Comparison of ENCODE assay signal across 8 cellular contexts in the genomic region with DNA sequence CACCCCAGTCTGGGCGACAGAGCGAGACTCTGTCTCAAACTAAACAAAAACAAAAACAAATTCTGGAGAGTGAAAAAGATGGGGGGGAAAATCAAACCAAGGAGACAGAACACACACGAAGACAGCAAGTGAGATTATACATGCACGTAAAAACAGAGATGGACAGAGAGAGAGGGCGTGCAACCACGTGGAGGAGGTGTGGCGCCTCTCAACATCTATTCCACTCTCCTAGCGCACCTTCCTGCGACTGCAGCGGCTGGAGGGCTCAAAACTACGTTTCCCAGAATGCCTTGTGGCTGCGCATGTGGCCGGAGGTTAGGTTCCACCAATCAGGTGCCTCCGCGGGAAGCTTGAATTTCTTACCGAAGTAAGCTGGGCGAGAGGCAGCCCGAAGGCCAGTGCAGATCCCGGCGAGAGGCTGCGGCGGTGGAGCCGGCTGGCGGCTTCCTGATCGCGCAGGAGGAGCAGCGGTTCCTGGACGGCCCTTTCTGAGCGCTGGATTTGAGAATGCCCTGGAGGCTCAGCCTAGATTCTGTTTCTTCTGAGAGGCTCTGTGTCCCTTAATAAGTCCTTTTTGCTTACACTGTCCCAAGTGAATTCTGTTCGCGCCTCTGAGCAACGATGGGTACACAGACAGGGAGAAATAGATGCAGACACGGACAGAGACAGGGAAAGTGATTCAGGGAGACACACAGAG. TPM values are rescaled to one million over a fixed set of nuclear protein-coding genes. Genes with fewer than 3 reads are reported as not detected.
DNase-seq lines count a peak whose midpoint lies in the region; ATAC-seq and TF ChIP-seq lines count a peak whose summit lies in the region.

No MANE protein-coding gene starts in this region.

- H2AFZ ChIP-seq in hepatocyte = no peak overlapping the region

- TF ChIP-seq EP300 in sigmoid colon (IDR thresholded peaks at IDR 0.05) = no peak

- peak overlapping the region; percentile 9; the same call in 1 of the 2 replicates for H3K4me3 ChIP-seq in HAP-1
- H3K4me3 ChIP-seq in hepatocyte = no peak overlapping the region
- H3K4me3 ChIP-seq in sigmoid colon = no peak overlapping the region

- no peaks in the 10 kb centered on the region for H4K20me1 ChIP-seq in hepatocyte (ENCODE audit: insufficient read depth, poor library complexity, severe bottlenecking)

- no peaks in the 10 kb centered on the region for H3K36me3 ChIP-seq in HAP-1 (replicated peaks)
- no peaks in the 10 kb centered on the region for H3K36me3 ChIP-seq in hepatocyte (replicated peaks; ENCODE audit: insufficient read depth, low read depth)
- H3K36me3 ChIP-seq in sigmoid colon = no peaks in the 10 kb centered on the region

- intact Hi-C loops in sigmoid colon (cut with DNase I) = no loop called here

- H3K27ac ChIP-seq in hepatocyte = no peak overlapping the region
- no peak overlapping the region for H3K27ac ChIP-seq in sigmoid colon

- peak; percentile 99 for DNase-seq in DMS 273 (lab: John Stamatoyannopoulos, UW; ENCODE audit: unreplicated experiment)
- peak; percentile 95 to 96 for DNase-seq in HAP-1 (ENCODE audit: low spot score in 2 of 2)
- peak; percentile 89 to 95 for DNase-seq in NCI-H187 (lab: John Stamatoyannopoulos, UW)
- DNase-seq in T-helper 1 cell = peak; percentile 74 to 94 (median 85)
- DNase-seq in amygdala (lab: John Stamatoyannopoulos, UW) = peak in 55 of 56 donors; percentile 22 to 92 (median 70)
- DNase-seq in hepatocyte (ENCODE audit: low spot score) = peak; percentile 95
- peak; percentile 95 for DNase-seq in sigmoid colon

- H3K79me2 ChIP-seq in hepatocyte = no peaks in the 10 kb centered on the region

- TF ChIP-seq POLR2A in sigmoid colon (IDR thresholded peaks at IDR 0.05) = no peak

- ATAC-seq in GM21528 (IDR thresholded peaks at IDR 0.05; ENCODE audit: low FRiP score, unreplicated experiment) = no peak

- H3K9me2 ChIP-seq in hepatocyte (replicated peaks; ENCODE audit: insufficient read depth) = no peaks in the 10 kb centered on the region

- H3K9me3 ChIP-seq in HAP-1 (no peaks in the 10 kb centered on the region; the same call in 1 of the 2 replicates), hepatocyte (ENCODE audit: low read depth) (no peaks in the 10 kb centered on the region), sigmoid colon (no peaks in the 10 kb centered on the region)

- TF ChIP-seq CTCF in hepatocyte (IDR thresholded peaks at IDR 0.05; ENCODE audit: poor library complexity) (peak; percentile 7), sigmoid colon (IDR thresholded peaks at IDR 0.05) (no peak)

- H3K4me1 ChIP-seq in HAP-1 (peaks cover 5% of the 10 kb centered on the region), hepatocyte (ENCODE audit: insufficient read depth) (no peaks in the 10 kb centered on the region), sigmoid colon (peaks cover 0 to 7% (median 6%) of the 10 kb centered on the region in 4 donors)

- peak overlapping the region; percentile 62 for H3K4me2 ChIP-seq in hepatocyte

- WGBS in hepatocyte (ENCODE audit: low lambda C conversion rate, missing lambda C conversion rate) = 12% methylated on average over 33 of the region's 33 CpGs
- 10 to 13% methylated on average over 33 of the region's 33 CpGs for WGBS in sigmoid colon, 2 donors

- H3K27me3 ChIP-seq in HAP-1 (ENCODE audit: low read depth) (peaks cover 3% of the 10 kb centered on the region; the same call in 1 of the 2 replicates), hepatocyte (no peaks in the 10 kb centered on the region), sigmoid colon (peaks cover 0 to 9% (median 0%) of the 10 kb centered on the region in 3 donors)

- in situ Hi-C loops in HAP-1 (cut with MboI; ENCODE audit: low sequenced_read_pairs) = no loop called here

RNA-seq across cellular contexts. Expression of gene NANOS2, which starts 13.1 kb away (rescaled TPM):
- total RNA-seq in hepatocyte = not detected in 2 replicates
- polyA plus RNA-seq in hepatocyte = not detected in 2 replicates
- not detected for total RNA-seq in sigmoid colon
- under 1 TPM in 2 of 3 donors, not detected in 1; 0.46 to 0.60 TPM for polyA plus RNA-seq in sigmoid colon

RNA-seq across cellular contexts. Expression of gene MYPOP, which starts 25.3 kb away (rescaled TPM):
- 2.4 and 3.5 TPM in 2 replicates for total RNA-seq in hepatocyte
- polyA plus RNA-seq in hepatocyte = 2.5 and 3.1 TPM in 2 replicates
- total RNA-seq in sigmoid colon = 1 to 10 TPM; 1.8 to 6.1 (median 3.0) TPM
- 1 to 10 TPM; 6.2 to 8.3 (median 6.6) TPM for polyA plus RNA-seq in sigmoid colon

RNA-seq across cellular contexts. Expression of gene IRF2BP1, which starts 41.8 kb away (rescaled TPM):
- total RNA-seq in hepatocyte (23.8 and 25.2 TPM in 2 replicates), sigmoid colon (10 to 100 TPM; 18.0 to 25.5 (median 20.8) TPM)
- polyA plus RNA-seq in hepatocyte (11.5 and 15.8 TPM in 2 replicates), sigmoid colon (10 to 100 TPM in 2 of 3 donors, 1 to 10 TPM in 1; 7.8 to 15.2 (median 11.3) TPM)

RNA-seq across cellular contexts. Expression of gene NOVA2, which starts 46.0 kb away (rescaled TPM):
- total RNA-seq in hepatocyte (0.12 TPM in 1 of 2 replicates, not detected in the other), sigmoid colon (1 to 10 TPM in 2 of 4 donors, under 1 TPM in 2; 0.36 to 3.0 (median 1.2) TPM)
- polyA plus RNA-seq in hepatocyte (0.08 and 0.16 TPM in 2 replicates), sigmoid colon (1 to 10 TPM in 1 of 3 donors, under 1 TPM in 2; 0.23 to 1.1 (median 0.60) TPM)
